ENCODE assay signal across 26 cellular contexts in genomic region chr6:161349886-161350285, GRCh38.
"Had no signal": no experiment of that assay in that cellular context is flagged by ENCODE, and none has a peak within 500 bp of the region (broad histone marks: within the 10 kb centered on the region; RNA-seq: fewer than 3 reads in every experiment).

No MANE protein-coding gene starts in this region.

- H3K36me3 ChIP-seq: adrenal gland, breast epithelium had no signal

- H3K9me3 ChIP-seq: adrenal gland, body of pancreas, breast epithelium had no signal

- H3K4me1 Mint-ChIP-seq: activated T-helper 17 cell treated with anti-CD3 and anti-CD28 coated beads, Interleukin-2, amount 50 U/mL, for 72 hours had no signal

- H3K27me3 Mint-ChIP-seq: activated CD4-positive, alpha-beta memory T cell treated with anti-CD3 and anti-CD28 coated beads for 36 hours; activated CD4-positive, alpha-beta T cell treated with anti-CD3 and anti-CD28 coated beads, Interleukin-2, amount 10 ng/mL, durations not matched to agents 7 days and 5 days; activated T-helper 17 cell treated with anti-CD3 and anti-CD28 coated beads, Interleukin-2, amount 50 U/mL, for 72 hours had no signal

- H2AFZ ChIP-seq: PC-9 had no signal

- H3K27ac ChIP-seq: adrenal gland, body of pancreas, breast epithelium, PC-9, RWPE1 had no signal

- H3K4me3 ChIP-seq: adrenal gland, body of pancreas, breast epithelium, K562, PC-9 had no signal

- H3K4me1 ChIP-seq: adrenal gland, body of pancreas, breast epithelium had no signal

- H3K4me2 ChIP-seq: PC-9 had no signal

- H3K4me3 Mint-ChIP-seq: activated CD4-positive, alpha-beta memory T cell treated with anti-CD3 and anti-CD28 coated beads for 36 hours; activated CD4-positive, alpha-beta T cell treated with anti-CD3 and anti-CD28 coated beads, Interleukin-2, amount 10 ng/mL, durations not matched to agents 7 days and 5 days; activated T-cell treated with anti-CD3 and anti-CD28 coated beads, Interleukin-2, amount 50 U/mL, for 72 hours; activated T-helper 17 cell treated with anti-CD3 and anti-CD28 coated beads, Interleukin-2, amount 50 U/mL, for 72 hours had no signal

- H3K27me3 ChIP-seq: adrenal gland, body of pancreas, breast epithelium had no signal

- H3K9me3 Mint-ChIP-seq: activated CD4-positive, alpha-beta memory T cell treated with anti-CD3 and anti-CD28 coated beads for 36 hours; activated CD4-positive, alpha-beta T cell treated with anti-CD3 and anti-CD28 coated beads, Interleukin-2, amount 10 ng/mL, durations not matched to agents 7 days and 5 days; activated naive CD4-positive, alpha-beta T cell treated with anti-CD3 and anti-CD28 coated beads, Interleukin-2, amount 50 U/mL, for 72 hours; activated T-cell treated with anti-CD3 and anti-CD28 coated beads, Interleukin-2, amount 50 U/mL, for 72 hours; activated T-helper 17 cell treated with anti-CD3 and anti-CD28 coated beads, Interleukin-2, amount 50 U/mL, for 72 hours had no signal

- H3K36me3 Mint-ChIP-seq: activated CD4-positive, alpha-beta memory T cell treated with anti-CD3 and anti-CD28 coated beads for 36 hours; activated naive CD4-positive, alpha-beta T cell treated with anti-CD3 and anti-CD28 coated beads, Interleukin-2, amount 50 U/mL, for 72 hours had no signal

- H3K27ac Mint-ChIP-seq: activated CD4-positive, alpha-beta memory T cell treated with anti-CD3 and anti-CD28 coated beads for 36 hours; activated CD4-positive, alpha-beta T cell treated with anti-CD3 and anti-CD28 coated beads, Interleukin-2, amount 10 ng/mL, durations not matched to agents 7 days and 5 days; activated naive CD4-positive, alpha-beta T cell treated with anti-CD3 and anti-CD28 coated beads, Interleukin-2, amount 50 U/mL, for 72 hours; activated T-cell treated with anti-CD3 and anti-CD28 coated beads, Interleukin-2, amount 50 U/mL, for 72 hours; activated T-helper 17 cell treated with anti-CD3 and anti-CD28 coated beads, Interleukin-2, amount 50 U/mL, for 72 hours had no signal

- DNase-seq: activated CD4-positive, alpha-beta memory T cell treated with anti-CD3 and anti-CD28 coated beads for 36 hours; activated CD4-positive, alpha-beta T cell treated with anti-CD3 and anti-CD28 coated beads, Interleukin-2, amount 10 ng/mL, durations not matched to agents 7 days and 5 days; activated effector memory CD4-positive, alpha-beta T cell treated with anti-CD3 and anti-CD28 coated beads, Interleukin-2, amount 50 U/mL, for 16 hours; activated naive CD4-positive, alpha-beta T cell; activated T-cell treated with anti-CD3 and anti-CD28 coated beads, Interleukin-2, amount 50 U/mL, for 1 hour; activated T-cell treated with anti-CD3 and anti-CD28 coated beads, Interleukin-2, amount 50 U/mL, for 72 hours; adrenal gland; body of pancreas; NCI-H1092 treated with DMSO at 0.1 percent for 48 hours; NCI-H1417; NCI-H146; NCI-H187; NCI-H2029 treated with DMSO at 0.1 percent for 48 hours; NCI-H2107; NCI-H2171; NCI-H510A; NCI-H526; NCI-H748 treated with DMSO at 0.1 percent for 48 hours; NK-92 treated with Interleukin-12 subunit alpha and Interleukin-12 subunit beta, amount 100 ng/mL, for 24 hours; PC-9; T1000 had no signal
